ENCODE assay signal across 1 cellular context in genomic region chr12:75389061-75389460, GRCh38.
A peak's percentile ranks its signal among the peaks of the same experiment; 100 is the strongest.
TF ChIP-seq lines count a peak whose summit lies in the region.

No MANE protein-coding gene starts in this region.

TF ChIP-seq in SK-N-SH, 30 proteins besides CTCF, POLR2A, EP300 and RAD21 (continued from another document):
- TF ChIP-seq REST (IDR thresholded peaks at IDR 0.05; ENCODE audit: low read depth, low read length) (no peak), TAF1 (IDR thresholded peaks at IDR 0.05; ENCODE audit: borderline replicate concordance, low read depth, low read length) (no peak), SMC3 (IDR thresholded peaks at IDR 0.05; ENCODE audit: low read depth, low read length) (no peak), TCF12 (IDR thresholded peaks at IDR 0.05) (peak; percentile 100), ELF1 (IDR thresholded peaks at IDR 0.05) (peak; percentile 53; the same call in 1 of the 2 replicates), SIN3A (IDR thresholded peaks at IDR 0.05; ENCODE audit: borderline replicate concordance, low read depth, low read length) (peak; percentile 74; the same call in 1 of the 2 replicates), MAX (IDR thresholded peaks at IDR 0.05; ENCODE audit: low read depth) (no peak), TEAD4 (IDR thresholded peaks at IDR 0.05; ENCODE audit: borderline replicate concordance, insufficient read depth) (peak; percentile 86), FOXJ3 (CRISPR knock-in tag; IDR thresholded peaks at IDR 0.05) (no peak)
TF ChIP-seq in SK-N-SH: peak in this region for 15.
